In the genomic region with DNA sequence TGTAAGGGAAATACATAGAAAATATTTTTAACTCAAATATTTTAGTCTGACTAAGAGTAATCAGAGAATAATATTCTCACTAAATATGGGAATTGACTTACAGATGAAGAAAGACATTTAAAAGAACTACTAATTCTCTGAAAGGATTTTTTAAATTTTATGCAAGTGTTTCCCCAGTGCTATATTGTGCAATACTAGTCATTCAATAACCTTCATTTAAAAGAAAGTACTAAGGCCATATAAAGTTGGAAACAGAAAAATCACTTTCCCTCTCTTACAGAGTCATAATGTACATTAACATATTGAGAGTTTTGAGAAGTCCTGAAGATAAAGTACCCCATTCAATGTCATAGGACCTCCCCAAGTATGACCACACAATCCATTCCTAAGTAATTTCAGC, we compare ENCODE assay signal across 29 cellular contexts.
"Had no signal": no experiment of that assay in that cellular context is flagged by ENCODE, and none has a peak within 500 bp of the region (broad histone marks: within the 10 kb centered on the region; RNA-seq: fewer than 3 reads in every experiment).

No MANE protein-coding gene starts in this region.

- H3K9me3 ChIP-seq: ascending aorta had no signal

- H3K27ac ChIP-seq: ascending aorta, cardiac muscle cell, VCaP had no signal

- DNase-seq: activated B cell treated with CpG ODN at 0.5 μM for 24 hours; activated CD4-positive, alpha-beta memory T cell treated with anti-CD3 and anti-CD28 coated beads for 36 hours; activated CD4-positive, alpha-beta T cell treated with anti-CD3 and anti-CD28 coated beads for 4 hours; activated CD4-positive, alpha-beta T cell treated with anti-CD3 and anti-CD28 coated beads, Interleukin-2, amount 10 ng/mL, durations not matched to agents 24 days and 14 days; activated CD4-positive, alpha-beta T cell treated with anti-CD3 and anti-CD28 coated beads, Interleukin-2, amount 50 U/mL, for 1 hour; activated CD4-positive, alpha-beta T cell treated with anti-CD3 and anti-CD28 coated beads, Interleukin-2, amount 50 U/mL, for 4 hours; activated CD4-positive, CD25-positive, alpha-beta regulatory T cell treated with anti-CD3 and anti-CD28 coated beads, Interleukin-2, amount 50 U/mL, for 72 hours; activated CD8-positive, alpha-beta memory T cell treated with anti-CD3 and anti-CD28 coated beads, Interleukin-2, amount 50 U/mL, for 4 hours; activated CD8-positive, alpha-beta T cell treated with anti-CD3 and anti-CD28 coated beads for 36 hours; activated effector memory CD4-positive, alpha-beta T cell treated with Interleukin-2 at 50 U/mL for 16 hours; activated gamma-delta T cell; activated naive CD4-positive, alpha-beta T cell treated with anti-CD3 and anti-CD28 coated beads, Interleukin-2, amount 10 ng/mL, durations not matched to agents 7 days and 5 days; activated naive CD4-positive, alpha-beta T cell treated with Interleukin-2 at 50 U/mL for 16 hours; activated naive CD8-positive, alpha-beta T cell treated with anti-CD3 and anti-CD28 coated beads, Interleukin-2, amount 10 ng/mL, durations not matched to agents 7 days and 5 days; activated naive CD8-positive, alpha-beta T cell treated with anti-CD3 and anti-CD28 coated beads, Interleukin-2, amount 50 U/mL, for 24 hours; activated T-cell treated with anti-CD3 and anti-CD28 coated beads for 4 hours; activated T-cell treated with anti-CD3 and anti-CD28 coated beads, Interleukin-2, amount 50 U/mL, for 24 hours; activated T-cell treated with anti-CD3 and anti-CD28 coated beads, Interleukin-2, amount 50 U/mL, for 48 hours; amygdala; anterior cingulate cortex; caudate nucleus; cerebellar nuclear complex; T-helper 2 cell; T-helper 9 cell had no signal

- H3K27me3 ChIP-seq: ascending aorta, cardiac muscle cell had no signal

- H3K36me3 ChIP-seq: ascending aorta, cardiac muscle cell had no signal

- ATAC-seq: activated CD8-positive, alpha-beta T cell treated with anti-CD3 and anti-CD28 coated beads for 36 hours; activated naive CD8-positive, alpha-beta T cell treated with anti-CD3 and anti-CD28 coated beads, Interleukin-2, amount 50 U/mL, for 24 hours had no signal

- H3K4me1 ChIP-seq: ascending aorta had no signal

- FAIRE-seq: bronchial epithelial cell, TTC549 had no signal

- H3K4me3 ChIP-seq: ascending aorta, cardiac muscle cell had no signal
